8 cellular contexts compared by ENCODE assay signal in the genomic region with DNA sequence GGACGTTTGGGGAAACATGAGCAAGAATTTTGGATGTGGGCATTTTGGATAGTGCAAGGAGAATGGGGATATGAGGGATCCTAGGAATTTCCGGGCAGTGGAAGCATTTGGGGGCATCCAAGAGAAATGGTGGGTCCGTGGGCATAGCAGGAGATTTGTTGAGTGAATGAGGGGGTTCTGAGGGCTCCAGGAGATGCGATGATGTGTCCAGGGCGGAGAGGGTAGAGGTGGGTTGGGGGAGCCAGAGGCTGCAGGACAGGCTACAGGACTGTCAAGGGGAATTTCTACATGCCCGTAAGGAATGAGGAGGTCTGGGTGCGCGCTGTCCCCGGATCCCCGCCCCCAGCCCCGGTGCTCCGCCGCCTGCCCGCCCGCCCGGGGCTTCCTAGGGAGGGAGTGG.
DNase-seq lines count a peak whose midpoint lies in the region; ATAC-seq and TF ChIP-seq lines count a peak whose summit lies in the region.

No MANE protein-coding gene starts in this region.

- ATAC-seq in GM19023 (IDR thresholded peaks at IDR 0.05; ENCODE audit: unreplicated experiment): peak; percentile 4

- H3K27ac Mint-ChIP-seq in nephron progenitor cell: no peak overlapping the region

- peak overlapping the region; percentile 95 for H3K4me3 Mint-ChIP-seq in nephron progenitor cell

- peaks cover 30% of the 10 kb centered on the region for H3K27me3 Mint-ChIP-seq in nephron progenitor cell (ENCODE audit: low read depth, poor library complexity)

- peaks cover 2% of the 10 kb centered on the region for H3K36me3 Mint-ChIP-seq in nephron progenitor cell (ENCODE audit: low read depth)

- H3K4me3 ChIP-seq in coronary artery: peak overlapping the region; percentile 73

- H3K27ac ChIP-seq in coronary artery: peak overlapping the region in 1 of 2 donors; percentile 88

- H3K9me3 Mint-ChIP-seq in nephron progenitor cell: no peaks in the 10 kb centered on the region

- TF ChIP-seq CTCF in coronary artery (IDR thresholded peaks at IDR 0.05): no peak
- no peak for TF ChIP-seq CTCF in nephron progenitor cell (IDR thresholded peaks at IDR 0.05)
- no peak for TF ChIP-seq CTCF in GM20000 (IDR thresholded peaks at IDR 0.05; ENCODE audit: extremely low read depth, missing control alignments)

- DNase-seq in HuH-7 (ENCODE audit: low spot score): peak; percentile 24
- DNase-seq in coronary artery (ENCODE audit: low spot score): no peak
- DNase-seq in nephron progenitor cell: no peak
- DNase-seq in NCI-H510A treated with DMSO at 0.1 percent for 48 hours (lab: John Stamatoyannopoulos, UW): no peak
- DNase-seq in GM20000 (ENCODE audit: low spot score): no peak
- DNase-seq in effector CD8-positive, alpha-beta T cell (lab: John Stamatoyannopoulos, UW): no peak
- DNase-seq in activated effector memory CD4-positive, alpha-beta T cell treated with anti-CD3 and anti-CD28 coated beads, Interleukin-2, amount 50 U/mL, for 16 hours: no peak

- H3K4me1 Mint-ChIP-seq in nephron progenitor cell: peaks cover 28% of the 10 kb centered on the region
